1 cellular context compared by ENCODE assay signal in the genomic region with DNA sequence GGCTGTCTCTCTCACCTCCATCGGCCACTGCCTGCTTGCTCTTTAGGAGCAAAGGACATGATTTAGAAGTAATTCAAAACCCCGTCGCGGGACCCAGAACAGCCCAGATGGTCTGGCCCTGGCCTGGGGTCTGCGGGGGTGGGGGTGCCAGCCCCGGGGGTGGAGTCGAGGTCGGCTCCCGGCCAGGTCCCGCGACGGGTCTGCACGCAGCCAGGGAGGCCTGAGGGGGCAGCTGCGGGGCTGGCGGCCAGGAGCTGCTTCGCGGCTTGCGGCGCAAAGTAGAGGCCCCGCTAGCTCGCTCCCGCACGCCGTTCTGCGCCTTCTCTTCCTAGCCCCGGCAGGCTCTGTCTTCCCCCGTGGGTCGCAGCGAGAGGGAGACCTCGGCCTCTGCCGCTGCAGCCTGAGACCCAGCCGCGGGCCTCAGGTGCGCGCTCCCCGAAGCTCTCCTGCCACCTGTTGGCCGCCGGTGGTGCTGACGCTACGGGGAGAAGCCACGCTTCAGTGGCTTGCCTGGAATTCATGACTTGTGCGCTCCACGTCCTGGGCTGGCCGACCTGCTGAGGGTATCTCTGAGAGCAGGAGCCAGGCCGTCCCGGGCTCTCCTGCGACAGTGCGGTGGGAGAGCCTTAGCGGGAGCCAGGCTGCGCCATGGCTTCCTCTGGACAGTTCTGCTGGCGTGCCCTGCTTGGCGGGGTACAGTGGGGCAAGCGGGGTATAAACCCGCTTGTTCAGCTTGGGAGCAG.
TF ChIP-seq lines count a peak whose summit lies in the region.

No MANE protein-coding gene starts in this region.

TF ChIP-seq in HepG2, 621 proteins besides CTCF, POLR2A, EP300 and RAD21 (continued from another document and continues in another):
- no peak for TF ChIP-seq ZFYVE20 (CRISPR knock-in tag; IDR thresholded peaks at IDR 0.05; ENCODE audit: borderline replicate concordance, low read depth)
- TF ChIP-seq ARNT (IDR thresholded peaks at IDR 0.05): no peak
- peak; percentile 52 for TF ChIP-seq YY1 (IDR thresholded peaks at IDR 0.05; ENCODE audit: insufficient read depth, insufficient replicate concordance, low read depth, low read length)
- TF ChIP-seq ZNF558 (CRISPR knock-in tag; IDR thresholded peaks at IDR 0.05; ENCODE audit: borderline replicate concordance): 0 out of 2 replicates have a peak, but pooled peaks have one; percentile 67
- TF ChIP-seq ZNF10 (CRISPR knock-in tag; IDR thresholded peaks at IDR 0.05; ENCODE audit: borderline replicate concordance, low read depth): no peak
- TF ChIP-seq FLYWCH1 (CRISPR knock-in tag; IDR thresholded peaks at IDR 0.05): no peak
- 0 out of 2 replicates have a peak, but pooled peaks have one; percentile 44 for TF ChIP-seq MED13 (CRISPR knock-in tag; IDR thresholded peaks at IDR 0.05)
- 0 out of 2 replicates have a peak, but pooled peaks have one; percentile 67 for TF ChIP-seq ZFP41 (CRISPR knock-in tag; IDR thresholded peaks at IDR 0.05; ENCODE audit: borderline replicate concordance)
- no peak for TF ChIP-seq HMG20B (CRISPR knock-in tag; conservative IDR thresholded peaks at IDR 0.05)
- no peak for TF ChIP-seq U2AF1 (optimal IDR thresholded peaks at IDR 0.05; ENCODE audit: low read depth, low read length)
- TF ChIP-seq ZBTB1 (CRISPR knock-in tag; IDR thresholded peaks at IDR 0.05; ENCODE audit: borderline replicate concordance): no peak
- no peak for TF ChIP-seq ZNF567 (CRISPR knock-in tag; IDR thresholded peaks at IDR 0.05; ENCODE audit: borderline replicate concordance)
- peak; percentile 76 for TF ChIP-seq ZNF839 (CRISPR knock-in tag; IDR thresholded peaks at IDR 0.05; ENCODE audit: borderline replicate concordance)
- no peak for TF ChIP-seq GABPA (IDR thresholded peaks at IDR 0.05; ENCODE audit: low read depth, low read length)
- no peak for TF ChIP-seq GABPA (CRISPR knock-in tag; IDR thresholded peaks at IDR 0.05; ENCODE audit: low read depth)
- no peak for TF ChIP-seq TGIF2 (CRISPR knock-in tag; IDR thresholded peaks at IDR 0.05)
- TF ChIP-seq, protein P1, sequence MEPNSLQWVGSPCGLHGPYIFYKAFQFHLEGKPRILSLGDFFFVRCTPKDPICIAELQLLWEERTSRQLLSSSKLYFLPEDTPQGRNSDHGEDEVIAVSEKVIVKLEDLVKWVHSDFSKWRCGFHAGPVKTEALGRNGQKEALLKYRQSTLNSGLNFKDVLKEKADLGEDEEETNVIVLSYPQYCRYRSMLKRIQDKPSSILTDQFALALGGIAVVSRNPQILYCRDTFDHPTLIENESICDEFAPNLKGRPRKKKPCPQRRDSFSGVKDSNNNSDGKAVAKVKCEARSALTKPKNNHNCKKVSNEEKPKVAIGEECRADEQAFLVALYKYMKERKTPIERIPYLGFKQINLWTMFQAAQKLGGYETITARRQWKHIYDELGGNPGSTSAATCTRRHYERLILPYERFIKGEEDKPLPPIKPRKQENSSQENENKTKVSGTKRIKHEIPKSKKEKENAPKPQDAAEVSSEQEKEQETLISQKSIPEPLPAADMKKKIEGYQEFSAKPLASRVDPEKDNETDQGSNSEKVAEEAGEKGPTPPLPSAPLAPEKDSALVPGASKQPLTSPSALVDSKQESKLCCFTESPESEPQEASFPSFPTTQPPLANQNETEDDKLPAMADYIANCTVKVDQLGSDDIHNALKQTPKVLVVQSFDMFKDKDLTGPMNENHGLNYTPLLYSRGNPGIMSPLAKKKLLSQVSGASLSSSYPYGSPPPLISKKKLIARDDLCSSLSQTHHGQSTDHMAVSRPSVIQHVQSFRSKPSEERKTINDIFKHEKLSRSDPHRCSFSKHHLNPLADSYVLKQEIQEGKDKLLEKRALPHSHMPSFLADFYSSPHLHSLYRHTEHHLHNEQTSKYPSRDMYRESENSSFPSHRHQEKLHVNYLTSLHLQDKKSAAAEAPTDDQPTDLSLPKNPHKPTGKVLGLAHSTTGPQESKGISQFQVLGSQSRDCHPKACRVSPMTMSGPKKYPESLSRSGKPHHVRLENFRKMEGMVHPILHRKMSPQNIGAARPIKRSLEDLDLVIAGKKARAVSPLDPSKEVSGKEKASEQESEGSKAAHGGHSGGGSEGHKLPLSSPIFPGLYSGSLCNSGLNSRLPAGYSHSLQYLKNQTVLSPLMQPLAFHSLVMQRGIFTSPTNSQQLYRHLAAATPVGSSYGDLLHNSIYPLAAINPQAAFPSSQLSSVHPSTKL (CRISPR knock-in tag; IDR thresholded peaks at IDR 0.05): peak; percentile 65
- 0 out of 2 replicates have a peak, but pooled peaks have one; percentile 57 for TF ChIP-seq ZSCAN20 (CRISPR knock-in tag; IDR thresholded peaks at IDR 0.05; ENCODE audit: borderline replicate concordance)
- TF ChIP-seq STAG1 (CRISPR knock-in tag; IDR thresholded peaks at IDR 0.05): peak; percentile 100
- TF ChIP-seq ZNF451 (CRISPR knock-in tag; IDR thresholded peaks at IDR 0.05): peak; percentile 89; the same call in 1 of the 2 replicates
- TF ChIP-seq ZFAT (CRISPR knock-in tag; conservative IDR thresholded peaks at IDR 0.05): no peak; the same call in 1 of the 2 replicates
- TF ChIP-seq ZNF564 (CRISPR knock-in tag; IDR thresholded peaks at IDR 0.05): 0 out of 2 replicates have a peak, but pooled peaks have one; percentile 37
- TF ChIP-seq ZNF678 (CRISPR knock-in tag; IDR thresholded peaks at IDR 0.05): no peak
- no peak for TF ChIP-seq TBL1XR1 (IDR thresholded peaks at IDR 0.05; ENCODE audit: borderline replicate concordance, low read length, partially characterized antibody)
- 0 out of 2 replicates have a peak, but pooled peaks have one; percentile 44 for TF ChIP-seq FOXA3 (CRISPR knock-in tag; IDR thresholded peaks at IDR 0.05)
- TF ChIP-seq ZSCAN9 (CRISPR knock-in tag; IDR thresholded peaks at IDR 0.05; ENCODE audit: borderline replicate concordance): peak; percentile 82; the same call in 1 of the 2 replicates
- TF ChIP-seq SRSF1 (optimal IDR thresholded peaks at IDR 0.05; ENCODE audit: low read depth, low read length): no peak
- TF ChIP-seq SP140L (CRISPR knock-in tag; IDR thresholded peaks at IDR 0.05; ENCODE audit: borderline replicate concordance): no peak
- TF ChIP-seq ZNF775 (CRISPR knock-in tag; IDR thresholded peaks at IDR 0.05; ENCODE audit: borderline replicate concordance): no peak
- TF ChIP-seq, protein P2, sequence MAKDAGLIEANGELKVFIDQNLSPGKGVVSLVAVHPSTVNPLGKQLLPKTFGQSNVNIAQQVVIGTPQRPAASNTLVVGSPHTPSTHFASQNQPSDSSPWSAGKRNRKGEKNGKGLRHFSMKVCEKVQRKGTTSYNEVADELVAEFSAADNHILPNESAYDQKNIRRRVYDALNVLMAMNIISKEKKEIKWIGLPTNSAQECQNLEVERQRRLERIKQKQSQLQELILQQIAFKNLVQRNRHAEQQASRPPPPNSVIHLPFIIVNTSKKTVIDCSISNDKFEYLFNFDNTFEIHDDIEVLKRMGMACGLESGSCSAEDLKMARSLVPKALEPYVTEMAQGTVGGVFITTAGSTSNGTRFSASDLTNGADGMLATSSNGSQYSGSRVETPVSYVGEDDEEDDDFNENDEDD (CRISPR knock-in tag; IDR thresholded peaks at IDR 0.05; ENCODE audit: borderline replicate concordance): peak; percentile 55; the same call in 1 of the 2 replicates
- no peak for TF ChIP-seq GPN1 (CRISPR knock-in tag; IDR thresholded peaks at IDR 0.05; ENCODE audit: borderline replicate concordance)
- peak; percentile 89 for TF ChIP-seq ZFY (CRISPR knock-in tag; IDR thresholded peaks at IDR 0.05)
- TF ChIP-seq, protein P3, sequence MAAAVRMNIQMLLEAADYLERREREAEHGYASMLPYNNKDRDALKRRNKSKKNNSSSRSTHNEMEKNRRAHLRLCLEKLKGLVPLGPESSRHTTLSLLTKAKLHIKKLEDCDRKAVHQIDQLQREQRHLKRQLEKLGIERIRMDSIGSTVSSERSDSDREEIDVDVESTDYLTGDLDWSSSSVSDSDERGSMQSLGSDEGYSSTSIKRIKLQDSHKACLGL (CRISPR knock-in tag; IDR thresholded peaks at IDR 0.05): peak; percentile 78
- no peak for TF ChIP-seq PTBP1 (IDR thresholded peaks at IDR 0.05; ENCODE audit: low read depth, low read length, poor library complexity, severe bottlenecking)
- TF ChIP-seq AGO2 (optimal IDR thresholded peaks at IDR 0.05; ENCODE audit: low read depth, low read length): no peak
- TF ChIP-seq ZNF367 (CRISPR knock-in tag; IDR thresholded peaks at IDR 0.05; ENCODE audit: borderline replicate concordance): no peak
- TF ChIP-seq ZNF556 (CRISPR knock-in tag; IDR thresholded peaks at IDR 0.05; ENCODE audit: borderline replicate concordance): peak; percentile 75
- peak; percentile 80 for TF ChIP-seq HDAC1 (CRISPR knock-in tag; IDR thresholded peaks at IDR 0.05)
- no peak for TF ChIP-seq ZFP62 (CRISPR knock-in tag; IDR thresholded peaks at IDR 0.05)
- TF ChIP-seq ZBTB7A (CRISPR knock-in tag; IDR thresholded peaks at IDR 0.05): 0 out of 2 replicates have a peak, but pooled peaks have one; percentile 66
- no peak for TF ChIP-seq MTF1 (CRISPR knock-in tag; IDR thresholded peaks at IDR 0.05)
- no peak for TF ChIP-seq ELF1 (CRISPR knock-in tag; IDR thresholded peaks at IDR 0.05)
- TF ChIP-seq ZNF274 (CRISPR knock-in tag; IDR thresholded peaks at IDR 0.05): peak; percentile 97
- TF ChIP-seq, protein P4, sequence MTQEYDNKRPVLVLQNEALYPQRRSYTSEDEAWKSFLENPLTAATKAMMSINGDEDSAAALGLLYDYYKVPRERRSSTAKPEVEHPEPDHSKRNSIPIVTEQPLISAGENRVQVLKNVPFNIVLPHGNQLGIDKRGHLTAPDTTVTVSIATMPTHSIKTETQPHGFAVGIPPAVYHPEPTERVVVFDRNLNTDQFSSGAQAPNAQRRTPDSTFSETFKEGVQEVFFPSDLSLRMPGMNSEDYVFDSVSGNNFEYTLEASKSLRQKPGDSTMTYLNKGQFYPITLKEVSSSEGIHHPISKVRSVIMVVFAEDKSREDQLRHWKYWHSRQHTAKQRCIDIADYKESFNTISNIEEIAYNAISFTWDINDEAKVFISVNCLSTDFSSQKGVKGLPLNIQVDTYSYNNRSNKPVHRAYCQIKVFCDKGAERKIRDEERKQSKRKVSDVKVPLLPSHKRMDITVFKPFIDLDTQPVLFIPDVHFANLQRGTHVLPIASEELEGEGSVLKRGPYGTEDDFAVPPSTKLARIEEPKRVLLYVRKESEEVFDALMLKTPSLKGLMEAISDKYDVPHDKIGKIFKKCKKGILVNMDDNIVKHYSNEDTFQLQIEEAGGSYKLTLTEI (CRISPR knock-in tag; conservative IDR thresholded peaks at IDR 0.05): no peak
- TF ChIP-seq KLF11 (CRISPR knock-in tag; IDR thresholded peaks at IDR 0.05): no peak
- no peak for TF ChIP-seq MXI1 (IDR thresholded peaks at IDR 0.05; ENCODE audit: borderline replicate concordance, low read depth, low read length)
- no peak for TF ChIP-seq SP1 (IDR thresholded peaks at IDR 0.05)
- 0 out of 2 replicates have a peak, but pooled peaks have one; percentile 24 for TF ChIP-seq SP1 (CRISPR knock-in tag; IDR thresholded peaks at IDR 0.05)
- peak; percentile 38; the same call in 1 of the 2 replicates for TF ChIP-seq ELF3 (CRISPR knock-in tag; IDR thresholded peaks at IDR 0.05)
- no peak for TF ChIP-seq CEBPB (IDR thresholded peaks at IDR 0.05; ENCODE audit: borderline replicate concordance, low read depth, low read length)
- no peak for TF ChIP-seq MTF2 (CRISPR knock-in tag; IDR thresholded peaks at IDR 0.05; ENCODE audit: borderline replicate concordance)
- TF ChIP-seq, protein P5, sequence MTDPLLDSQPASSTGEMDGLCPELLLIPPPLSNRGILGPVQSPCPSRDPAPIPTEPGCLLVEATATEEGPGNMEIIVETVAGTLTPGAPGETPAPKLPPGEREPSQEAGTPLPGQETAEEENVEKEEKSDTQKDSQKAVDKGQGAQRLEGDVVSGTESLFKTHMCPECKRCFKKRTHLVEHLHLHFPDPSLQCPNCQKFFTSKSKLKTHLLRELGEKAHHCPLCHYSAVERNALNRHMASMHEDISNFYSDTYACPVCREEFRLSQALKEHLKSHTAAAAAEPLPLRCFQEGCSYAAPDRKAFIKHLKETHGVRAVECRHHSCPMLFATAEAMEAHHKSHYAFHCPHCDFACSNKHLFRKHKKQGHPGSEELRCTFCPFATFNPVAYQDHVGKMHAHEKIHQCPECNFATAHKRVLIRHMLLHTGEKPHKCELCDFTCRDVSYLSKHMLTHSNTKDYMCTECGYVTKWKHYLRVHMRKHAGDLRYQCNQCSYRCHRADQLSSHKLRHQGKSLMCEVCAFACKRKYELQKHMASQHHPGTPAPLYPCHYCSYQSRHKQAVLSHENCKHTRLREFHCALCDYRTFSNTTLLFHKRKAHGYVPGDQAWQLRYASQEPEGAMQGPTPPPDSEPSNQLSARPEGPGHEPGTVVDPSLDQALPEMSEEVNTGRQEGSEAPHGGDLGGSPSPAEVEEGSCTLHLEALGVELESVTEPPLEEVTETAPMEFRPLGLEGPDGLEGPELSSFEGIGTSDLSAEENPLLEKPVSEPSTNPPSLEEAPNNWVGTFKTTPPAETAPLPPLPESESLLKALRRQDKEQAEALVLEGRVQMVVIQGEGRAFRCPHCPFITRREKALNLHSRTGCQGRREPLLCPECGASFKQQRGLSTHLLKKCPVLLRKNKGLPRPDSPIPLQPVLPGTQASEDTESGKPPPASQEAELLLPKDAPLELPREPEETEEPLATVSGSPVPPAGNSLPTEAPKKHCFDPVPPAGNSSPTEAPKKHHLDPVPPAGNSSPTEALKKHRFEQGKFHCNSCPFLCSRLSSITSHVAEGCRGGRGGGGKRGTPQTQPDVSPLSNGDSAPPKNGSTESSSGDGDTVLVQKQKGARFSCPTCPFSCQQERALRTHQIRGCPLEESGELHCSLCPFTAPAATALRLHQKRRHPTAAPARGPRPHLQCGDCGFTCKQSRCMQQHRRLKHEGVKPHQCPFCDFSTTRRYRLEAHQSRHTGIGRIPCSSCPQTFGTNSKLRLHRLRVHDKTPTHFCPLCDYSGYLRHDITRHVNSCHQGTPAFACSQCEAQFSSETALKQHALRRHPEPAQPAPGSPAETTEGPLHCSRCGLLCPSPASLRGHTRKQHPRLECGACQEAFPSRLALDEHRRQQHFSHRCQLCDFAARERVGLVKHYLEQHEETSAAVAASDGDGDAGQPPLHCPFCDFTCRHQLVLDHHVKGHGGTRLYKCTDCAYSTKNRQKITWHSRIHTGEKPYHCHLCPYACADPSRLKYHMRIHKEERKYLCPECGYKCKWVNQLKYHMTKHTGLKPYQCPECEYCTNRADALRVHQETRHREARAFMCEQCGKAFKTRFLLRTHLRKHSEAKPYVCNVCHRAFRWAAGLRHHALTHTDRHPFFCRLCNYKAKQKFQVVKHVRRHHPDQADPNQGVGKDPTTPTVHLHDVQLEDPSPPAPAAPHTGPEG (CRISPR knock-in tag; IDR thresholded peaks at IDR 0.05): peak; percentile 55
- no peak for TF ChIP-seq ZNF143 (CRISPR knock-in tag; IDR thresholded peaks at IDR 0.05)
- no peak for TF ChIP-seq ZNF251 (CRISPR knock-in tag; IDR thresholded peaks at IDR 0.05)
